26 cellular contexts compared by ENCODE assay signal in genomic region chr16:14350081-14350480, GRCh38.
DNase-seq lines count a peak whose midpoint lies in the region; ATAC-seq, FAIRE-seq and TF ChIP-seq lines count a peak whose summit lies in the region.
"Had no signal": no experiment of that assay in that cellular context is flagged by ENCODE, and none has a peak within 500 bp of the region (broad histone marks: within the 10 kb centered on the region; RNA-seq: fewer than 3 reads in every experiment).

No MANE protein-coding gene starts in this region.

- CTCF ChIA-PET in H1 (lab: Charles Lee; ENCODE audit: partially characterized antibody) (interaction anchor here (0.6 kb wide), 1 partner anchor 103 kb away, joined by 3 read pairs; no protein-coding TSS in a partner anchor), HEK293T (lab: Yijun Ruan, JAX) (no interaction called here)

- FAIRE-seq in H1 (lab: Jason Lieb, UNC) = no peak
- FAIRE-seq: GM12891, GM19239, H54 had no signal

- no peak overlapping the region for H2AK5ac ChIP-seq in H1 (ENCODE audit: low read depth, low read length)

- no peak overlapping the region for H3K56ac ChIP-seq in H1 (replicated peaks; ENCODE audit: insufficient read length, low read depth, low read length)

- H3K79me2 ChIP-seq in GM23338 (replicated peaks; ENCODE audit: insufficient read depth) (no peaks in the 10 kb centered on the region), OCI-LY3 (ENCODE audit: low read length) (no peaks in the 10 kb centered on the region), H1 (ENCODE audit: control insufficient read depth in 1 of 2, insufficient read depth in 2 of 2, low read length in 2 of 2) (no peaks in the 10 kb centered on the region)

- POLR2A ChIA-PET in H1 (lab: Charles Lee; ENCODE audit: partially characterized antibody) (interaction anchor here (0.7 kb wide), 1 partner anchor 40 kb away, joined by 3 read pairs; no protein-coding TSS in a partner anchor), HEK293T (lab: Yijun Ruan, JAX) (no interaction called here)

- H2BK5ac ChIP-seq in H1 (ENCODE audit: low read depth, low read length) = no peak overlapping the region

- no peak overlapping the region for H2BK12ac ChIP-seq in H1 (ENCODE audit: low read depth, low read length)

- no peak overlapping the region; the same call in 1 of the 2 replicates for H3K27ac Mint-ChIP-seq in GM23338
- H3K27ac Mint-ChIP-seq: CD8-positive, alpha-beta T cell had no signal

- no peak overlapping the region for H3K14ac ChIP-seq in H1 (ENCODE audit: insufficient read length)

- H3K4ac ChIP-seq in H1 (replicated peaks; ENCODE audit: insufficient read length, low read depth, low read length) = no peak overlapping the region

- H2BK20ac ChIP-seq in H1 (ENCODE audit: low read length) = no peak overlapping the region

- H3F3A ChIP-seq in GM23338 (replicated peaks; ENCODE audit: low read depth) = no peaks in the 10 kb centered on the region

- H3K4me1 ChIP-seq in GM23338 (ENCODE audit: insufficient read depth) = peaks cover 6% of the 10 kb centered on the region
- peaks cover 25% of the 10 kb centered on the region for H3K4me1 ChIP-seq in OCI-LY3 (ENCODE audit: low read length)
- peaks cover 0 to 6% (median 4%) of the 10 kb centered on the region in 4 experiments; a peak in 2 of 7 replicates for H3K4me1 ChIP-seq in H1 (replicated peaks in 1 of 4; ENCODE audit: control insufficient read depth in 3 of 4, insufficient read depth in 4 of 4, low read length in 3 of 4)
- peaks cover 0 to 17% (median 0%) of the 10 kb centered on the region in 9 donors for H3K4me1 ChIP-seq in heart right ventricle
- H3K4me1 ChIP-seq: Caco-2 had no signal

- H2AFZ ChIP-seq in GM23338 (peak overlapping the region; percentile 86), OCI-LY3 (ENCODE audit: low read depth, low read length) (no peak overlapping the region), H1 (ENCODE audit: low read length) (0 out of 2 replicates have a peak overlapping the region, but pooled peaks have one; percentile 63)

- 0 out of 2 replicates have a peak, but pooled peaks cover 3% of the 10 kb centered on the region for H3K9me2 ChIP-seq in GM23338 (ENCODE audit: insufficient read depth)

- no peaks in the 10 kb centered on the region for H3K27me3 ChIP-seq in GM23338 (ENCODE audit: insufficient read depth)
- H3K27me3 ChIP-seq in OCI-LY3 (ENCODE audit: low read depth, low read length) = peaks cover 9% of the 10 kb centered on the region; the same call in 1 of the 2 replicates
- H3K27me3 ChIP-seq in H1 (replicated peaks in 1 of 4; ENCODE audit: control insufficient read depth in 3 of 4, extremely low read depth in 1 of 4, insufficient read depth in 3 of 4, low read length in 3 of 4) = no peaks in the 10 kb centered on the region
- H3K27me3 ChIP-seq in heart right ventricle = no peaks in the 10 kb centered on the region

- TF ChIP-seq EP300 in H1 (IDR thresholded peaks at IDR 0.05; ENCODE audit: borderline replicate concordance in 1 of 2, low read depth in 2 of 2, low read length in 2 of 2) = no peak

- H4K20me1 ChIP-seq in GM23338 (replicated peaks; ENCODE audit: insufficient read depth) = no peaks in the 10 kb centered on the region
- H4K20me1 ChIP-seq in OCI-LY3 (ENCODE audit: insufficient read depth, low read length) = no peaks in the 10 kb centered on the region
- H4K20me1 ChIP-seq in H1 (replicated peaks in 1 of 2; ENCODE audit: control insufficient read depth in 1 of 2, insufficient read depth in 2 of 2, low read length in 2 of 2) = no peaks in the 10 kb centered on the region

- H3K27me3 Mint-ChIP-seq in GM23338 (ENCODE audit: insufficient read depth, low read depth, poor library complexity) = peaks cover 9% of the 10 kb centered on the region

- no peak overlapping the region for H4K91ac ChIP-seq in H1 (replicated peaks; ENCODE audit: insufficient read length, low read length)

- 82% methylated on average over 8 of the region's 8 CpGs; no CpG with 5 or more reads in 1 of the 2 experiments for WGBS in H1 (ENCODE audit: extremely low coverage in 1 of 2, insufficient coverage in 1 of 2, insufficient read length in 1 of 2, insufficient replicate concordance in 2 of 2, low coverage in 1 of 2, low lambda C conversion rate in 2 of 2, missing lambda C conversion rate in 1 of 2), 2 experiments
- 84 to 85% methylated on average over 8 of the region's 8 CpGs for WGBS in heart right ventricle, 2 donors

- TF ChIP-seq CTCF in GM23338 (conservative IDR thresholded peaks at IDR 0.05; ENCODE audit: low read depth in 2 of 2) (no peak), OCI-LY3 (IDR thresholded peaks at IDR 0.05; ENCODE audit: low read depth, low read length) (no peak), H1 (IDR thresholded peaks at IDR 0.05; ENCODE audit: control extremely low read depth in 1 of 3, insufficient read depth in 1 of 3, low read depth in 1 of 3, low read length in 3 of 3) (no peak), heart right ventricle (IDR thresholded peaks at IDR 0.05) (no peak)

- no peaks in the 10 kb centered on the region for H3K9me3 ChIP-seq in OCI-LY3 (ENCODE audit: insufficient read depth, low read length)
- no peaks in the 10 kb centered on the region for H3K9me3 ChIP-seq in H1 (ENCODE audit: insufficient read depth in 2 of 2, low read depth in 1 of 2, low read length in 1 of 2)
- H3K9me3 ChIP-seq in heart right ventricle = peaks cover 0 to 12% (median 3%) of the 10 kb centered on the region in 11 donors
- H3K9me3 ChIP-seq: Caco-2 had no signal

- H3K4me1 Mint-ChIP-seq in GM23338 = peaks cover 5% of the 10 kb centered on the region

- no peak overlapping the region for H3K23ac ChIP-seq in H1 (ENCODE audit: insufficient read length)

- no peaks in the 10 kb centered on the region; the same call in 1 of the 2 replicates for H3K23me2 ChIP-seq in H1 (ENCODE audit: low read depth, low read length)

- ATAC-seq in GM23338 (no peak), heart right ventricle (no peak)
- ATAC-seq: CD8-positive, alpha-beta T cell had no signal

- no peak overlapping the region for H4K5ac ChIP-seq in H1 (ENCODE audit: insufficient read length, low read depth, low read length)

- H3K36me3 ChIP-seq in GM23338 (ENCODE audit: insufficient read depth) (no peaks in the 10 kb centered on the region), OCI-LY3 (replicated peaks; ENCODE audit: low read depth, low read length) (no peaks in the 10 kb centered on the region), H1 (ENCODE audit: control insufficient read depth in 2 of 4, insufficient read depth in 4 of 4, low read length in 3 of 4) (no peaks in the 10 kb centered on the region), heart right ventricle (no peaks in the 10 kb centered on the region)

- TF ChIP-seq POLR2A in H1 (IDR thresholded peaks at IDR 0.05; ENCODE audit: control extremely low read depth in 1 of 2, low read depth in 2 of 2, low read length in 2 of 2) = no peak

- no peak overlapping the region for H3K4me2 ChIP-seq in GM23338
- peak overlapping the region; percentile 25 for H3K4me2 ChIP-seq in OCI-LY3 (ENCODE audit: low read length)
- no peak overlapping the region for H3K4me2 ChIP-seq in H1 (ENCODE audit: insufficient read depth in 1 of 2, low read depth in 2 of 2, low read length in 2 of 2)

- H2BK15ac ChIP-seq in H1 (ENCODE audit: low read length) = 0 out of 2 replicates have a peak overlapping the region, but pooled peaks have one; percentile 40

- no peak for TF ChIP-seq RAD21 in H1 (IDR thresholded peaks at IDR 0.05 in 1 of 2, conservative IDR thresholded peaks at IDR 0.05 in 1 of 2; ENCODE audit: low read depth in 2 of 2, low read length in 2 of 2)

- intact Hi-C loops in heart right ventricle (cut with DNase I) = no loop called here

- H4K8ac ChIP-seq in H1 (ENCODE audit: extremely low read depth, insufficient read depth, low read length) = no peak overlapping the region

- DNase-seq in GM23338 (ENCODE audit: low spot score) (no peak), H1 (ENCODE audit: low read depth in 1 of 2, low spot score in 2 of 2) (no peak), HEK293T (ENCODE audit: extremely low spot score) (no peak), heart right ventricle (no peak)
- no peak for DNase-seq in activated CD8-positive, alpha-beta memory T cell treated with anti-CD3 and anti-CD28 coated beads for 24 hours
- DNase-seq in stimulated activated CD4-positive, alpha-beta T cell treated with anti-CD3 and anti-CD28 coated beads, Interleukin-1b, Interleukin-23, amount 100 ng/mL, for 48 hours = no peak
- DNase-seq: Caco-2; CD8-positive, alpha-beta T cell; EL; GDM1; KG1; MM.1S; NCI-H1417 treated with DMSO at 0.1 percent for 48 hours; NCI-H1694 treated with DMSO at 0.1 percent for 48 hours; NCI-H2081; NCI-H2171; NCI-H226; NCI-H510A; NCI-H774; RPMI8226; SHP77 had no signal

- H3K18ac ChIP-seq in H1 (ENCODE audit: extremely low read depth, low read length) = no peak overlapping the region

- H3K4me3 ChIP-seq in GM23338 = no peak overlapping the region
- H3K4me3 ChIP-seq in OCI-LY3 (ENCODE audit: low read length) = no peak overlapping the region
- no peak overlapping the region for H3K4me3 ChIP-seq in H1 (ENCODE audit: extremely low read depth in 1 of 4, insufficient read depth in 2 of 4, low read depth in 3 of 4, low read length in 4 of 4)
- no peak overlapping the region for H3K4me3 ChIP-seq in heart right ventricle

- H2BK120ac ChIP-seq in H1 (replicated peaks; ENCODE audit: low read depth, low read length) = no peak overlapping the region

- H3K9ac ChIP-seq in OCI-LY3 (ENCODE audit: low read length) (no peak overlapping the region), H1 (replicated peaks in 1 of 4; ENCODE audit: extremely low read depth in 1 of 4, low read depth in 3 of 4, low read length in 3 of 4) (no peak overlapping the region)

- H3K9me3 Mint-ChIP-seq in GM23338 = peaks cover 3% of the 10 kb centered on the region; the same call in 2 of the 3 replicates

- no peaks in the 10 kb centered on the region for H3K36me3 Mint-ChIP-seq in GM23338 (ENCODE audit: low read depth)
- H3K36me3 Mint-ChIP-seq: CD8-positive, alpha-beta T cell had no signal

- H3K79me1 ChIP-seq in H1 (ENCODE audit: low read depth, low read length) = no peaks in the 10 kb centered on the region

- H3K27ac ChIP-seq in GM23338 (ENCODE audit: low read depth) (no peak overlapping the region), OCI-LY3 (ENCODE audit: low read length) (no peak overlapping the region), H1 (ENCODE audit: low read depth, low read length) (no peak overlapping the region), heart right ventricle (no peak overlapping the region)
- H3K27ac ChIP-seq: C4-2B had no signal

- H3K4me3 Mint-ChIP-seq in GM23338 = no peak overlapping the region
- H3K4me3 Mint-ChIP-seq: CD8-positive, alpha-beta T cell had no signal

TF ChIP-seq in H1, 55 proteins besides CTCF, POLR2A, EP300 and RAD21:
- TF ChIP-seq SIX5 (IDR thresholded peaks at IDR 0.05; ENCODE audit: low read depth, low read length) = no peak
- TF ChIP-seq KDM5A (IDR thresholded peaks at IDR 0.05; ENCODE audit: low read length) = no peak
- TF ChIP-seq MAFK (IDR thresholded peaks at IDR 0.05; ENCODE audit: low read depth, low read length) = no peak

TF ChIP-seq in HEK293T, 16 proteins besides CTCF, POLR2A, EP300 and RAD21 (continues in another document):
- TF ChIP-seq ARNT (IDR thresholded peaks at IDR 0.05) (no peak), FOXM1 (IDR thresholded peaks at IDR 0.05; ENCODE audit: borderline replicate concordance) (no peak)
